In the genomic region with DNA sequence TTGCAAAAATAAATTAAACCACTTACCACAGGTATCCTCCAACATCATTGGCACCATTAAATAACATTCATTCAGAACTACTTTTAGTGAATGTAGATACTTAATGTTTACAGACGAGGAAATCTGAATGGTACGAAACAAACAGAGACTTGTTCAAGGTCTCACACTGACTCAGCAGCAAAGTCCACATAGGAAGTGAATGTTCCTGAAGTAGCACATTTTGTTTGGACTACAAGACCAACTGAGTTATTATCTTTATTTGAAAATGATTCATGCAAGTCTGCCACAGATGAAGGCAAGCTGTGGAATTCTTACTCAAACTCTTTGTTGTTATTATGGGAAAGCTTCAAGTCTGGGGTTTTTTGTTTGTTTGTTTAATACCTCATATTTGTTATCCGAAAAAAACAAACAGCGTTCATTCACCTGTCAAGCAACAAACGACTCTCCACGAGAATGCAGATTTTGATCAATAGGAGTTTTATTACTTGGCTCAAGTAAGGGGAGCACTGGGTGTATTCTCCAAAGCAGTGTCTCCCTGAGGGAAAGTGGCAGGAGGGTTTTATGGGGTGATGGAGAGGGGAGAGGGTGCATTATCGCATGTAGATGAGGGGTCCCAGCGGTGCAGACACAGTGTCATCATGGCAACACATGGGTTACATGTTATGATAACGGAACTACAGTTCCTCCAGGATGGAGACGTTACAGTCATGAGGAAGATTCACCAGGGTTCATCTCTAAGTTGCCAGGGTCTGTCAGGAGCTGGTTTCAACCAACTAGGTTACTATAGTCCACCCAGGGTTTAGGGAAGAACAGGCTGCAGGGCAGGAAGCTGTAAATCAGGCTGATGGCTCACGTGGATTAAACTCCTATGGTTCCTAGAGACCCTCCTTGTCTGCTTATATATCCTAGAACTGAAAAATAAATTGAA, we compare ENCODE assay signal across 9 cellular contexts.
DNase-seq lines count a peak whose midpoint lies in the region; ATAC-seq, FAIRE-seq and TF ChIP-seq lines count a peak whose summit lies in the region.
"Had no signal": no experiment of that assay in that cellular context is flagged by ENCODE, and none has a peak within 500 bp of the region (broad histone marks: within the 10 kb centered on the region; RNA-seq: fewer than 3 reads in every experiment).

No MANE protein-coding gene starts in this region.

- TF ChIP-seq CTCF in colonic mucosa (IDR thresholded peaks at IDR 0.05) (no peak), left lung (IDR thresholded peaks at IDR 0.05) (no peak), transverse colon (IDR thresholded peaks at IDR 0.05) (no peak)

- intact Hi-C loops in colonic mucosa (cut with DNase I) = no loop called here
- intact Hi-C loops in left lung (cut with DNase I) = no loop called here
- intact Hi-C loops in transverse colon (cut with DNase I; ENCODE audit: low total_unique reads) = no loop called here

- no peak overlapping the region for H3K9ac ChIP-seq in colonic mucosa (ENCODE audit: low read depth in 2 of 2, low read length in 2 of 2)

- H3K9me3 ChIP-seq in colonic mucosa = no peaks in the 10 kb centered on the region
- H3K9me3 ChIP-seq in left lung = no peaks in the 10 kb centered on the region
- no peaks in the 10 kb centered on the region for H3K9me3 ChIP-seq in transverse colon

- H3K27me3 ChIP-seq in colonic mucosa (no peaks in the 10 kb centered on the region), left lung (no peaks in the 10 kb centered on the region), transverse colon (no peaks in the 10 kb centered on the region)

- H3K4me3 ChIP-seq in colonic mucosa (no peak overlapping the region), left lung (no peak overlapping the region), transverse colon (no peak overlapping the region)

- DNase-seq in LoVo (ENCODE audit: low spot score) (peak; percentile 81), colonic mucosa (no peak), left lung (no peak), transverse colon (peak; percentile 18), OCI-M1 (lab: John Stamatoyannopoulos, UW) (no peak), frontal cortex (ENCODE audit: low spot score in 2 of 2) (no peak)
- no peak for DNase-seq in activated CD4-positive, alpha-beta T cell treated with anti-CD3 and anti-CD28 coated beads, Interleukin-2, amount 50 U/mL, for 4 hours
- DNase-seq: activated naive CD8-positive, alpha-beta T cell treated with anti-CD3 and anti-CD28 coated beads, Interleukin-2, amount 10 ng/mL, durations not matched to agents 7 days and 5 days; stimulated activated naive CD4-positive, alpha-beta T cell treated with Interleukin-2 at 50 U/mL for 16 hours had no signal

- H3K36me3 ChIP-seq in colonic mucosa (no peaks in the 10 kb centered on the region), left lung (no peaks in the 10 kb centered on the region), transverse colon (no peaks in the 10 kb centered on the region)

- peak; percentile 24 for TF ChIP-seq EP300 in transverse colon (IDR thresholded peaks at IDR 0.05; ENCODE audit: low read depth)

- no peak for FAIRE-seq in frontal cortex (lab: Jason Lieb, UNC)

- 32 to 63% methylated on average over 7 to 11 of the region's 11 CpGs for WGBS in transverse colon (ENCODE audit: low coverage in 1 of 2), 2 donors

- in situ Hi-C loops in transverse colon (cut with MboI; ENCODE audit: low pct_ligation_motif_present in 1 of 4, low pct_unique_long_range_greater_than_20kb in 1 of 4, low sequenced_read_pairs in 3 of 4) = no loop called here

- H3K27ac ChIP-seq in colonic mucosa = peak overlapping the region; percentile 72
- H3K27ac ChIP-seq in left lung = peak overlapping the region; percentile 30 to 69
- peak overlapping the region; percentile 60 to 75 (median 68) for H3K27ac ChIP-seq in transverse colon

- TF ChIP-seq POLR2A in transverse colon (IDR thresholded peaks at IDR 0.05) = no peak

- peak; percentile 83 for ATAC-seq in left lung

- H3K4me1 ChIP-seq in colonic mucosa (peaks cover 10% of the 10 kb centered on the region), left lung (peaks cover 0 to 19% of the 10 kb centered on the region in 2 donors), transverse colon (peaks cover 8 to 34% (median 17%) of the 10 kb centered on the region in 4 donors)

Comparison
In these comparisons a context has a peak if more than half of its experiments do, and no peak if none do; other contexts are left out.
1. DNase-seq: peak in LoVo (single experiment) and transverse colon (single experiment); none in colonic mucosa (single experiment), left lung (0 of 2), activated CD4-positive, alpha-beta T cell treated with anti-CD3 and anti-CD28 coated beads, Interleukin-2, amount 50 U/mL, for 4 hours (0 of 2), OCI-M1 (single experiment) and frontal cortex (0 of 2).
2. Peak in every context shown above with its lines, with median percentiles within 50 percentile points of each other: H3K27ac ChIP-seq.